ENCODE assay signal across 8 cellular contexts in genomic region chr7:141073173-141073640, GRCh38. TPM values are rescaled to one million over a fixed set of nuclear protein-coding genes. Genes with fewer than 3 reads are reported as not detected.
DNase-seq lines count a peak whose midpoint lies in the region; ATAC-seq and TF ChIP-seq lines count a peak whose summit lies in the region.

No MANE protein-coding gene starts in this region.

- TF ChIP-seq CTCF in choroid plexus epithelial cell (conservative IDR thresholded peaks at IDR 0.05; ENCODE audit: low read depth, low read length): no peak
- no peak for TF ChIP-seq CTCF in left lung (IDR thresholded peaks at IDR 0.05)

- intact Hi-C loops in activated CD4-positive, alpha-beta T cell treated with anti-CD3 and anti-CD28 coated beads for 36 hours (cut with DNase I, micrococcal nuclease): loop anchor here in 1 of 2 experiments (2.0 to 5.0 kb wide), 2 partner anchors 58 to 579 kb away; partner anchors contain the start of gene MRPS33
- intact Hi-C loops in left lung (cut with DNase I): no loop called here

- H3K36me3 Mint-ChIP-seq in activated CD4-positive, alpha-beta T cell treated with anti-CD3 and anti-CD28 coated beads for 36 hours (ENCODE audit: low read depth): no peaks in the 10 kb centered on the region
- H3K36me3 Mint-ChIP-seq in stimulated activated naive CD8-positive, alpha-beta T cell treated with anti-CD3 and anti-CD28 coated beads, Interleukin-15, Interleukin-2, amounts not matched to agents 100 ng/mL and 50 ng/mL, for 24 hours (ENCODE audit: low read depth): no peaks in the 10 kb centered on the region

- peaks cover 64 to 96% of the 10 kb centered on the region in 2 donors for H3K27me3 ChIP-seq in left lung

- H3K4me3 ChIP-seq in choroid plexus epithelial cell (ENCODE audit: low read depth, low read length): peak overlapping the region; percentile 55
- peak overlapping the region; percentile 32 to 39 for H3K4me3 ChIP-seq in left lung

- no peaks in the 10 kb centered on the region for H3K36me3 ChIP-seq in left lung

- H3K4me3 Mint-ChIP-seq in activated CD4-positive, alpha-beta T cell treated with anti-CD3 and anti-CD28 coated beads for 36 hours: peak overlapping the region; percentile 54
- peak overlapping the region; percentile 74 for H3K4me3 Mint-ChIP-seq in stimulated activated naive CD8-positive, alpha-beta T cell treated with anti-CD3 and anti-CD28 coated beads, Interleukin-15, Interleukin-2, amounts not matched to agents 100 ng/mL and 50 ng/mL, for 24 hours

- no peak overlapping the region for H3K27ac Mint-ChIP-seq in activated CD4-positive, alpha-beta T cell treated with anti-CD3 and anti-CD28 coated beads for 36 hours
- no peak overlapping the region for H3K27ac Mint-ChIP-seq in stimulated activated naive CD8-positive, alpha-beta T cell treated with anti-CD3 and anti-CD28 coated beads, Interleukin-15, Interleukin-2, amounts not matched to agents 100 ng/mL and 50 ng/mL, for 24 hours

- DNase-seq in activated CD4-positive, alpha-beta T cell treated with anti-CD3 and anti-CD28 coated beads for 36 hours: peak; percentile 45
- no peak for DNase-seq in activated CD4-positive, alpha-beta T cell treated with anti-CD3 and anti-CD28 coated beads, Interleukin-2, amount 50 U/mL, for 4 hours
- peak; percentile 70 for DNase-seq in RPMI8226
- peak; percentile 55 for DNase-seq in choroid plexus epithelial cell (ENCODE audit: low read depth)
- peak in 1 of 2 donors; percentile 78 for DNase-seq in left lung
- no peak for DNase-seq in SIG-M5 (lab: John Stamatoyannopoulos, UW)
- no peak for DNase-seq in NCI-H1436 (lab: John Stamatoyannopoulos, UW)

- peaks cover 16% of the 10 kb centered on the region for H3K4me1 Mint-ChIP-seq in activated CD4-positive, alpha-beta T cell treated with anti-CD3 and anti-CD28 coated beads for 36 hours
- H3K4me1 Mint-ChIP-seq in stimulated activated naive CD8-positive, alpha-beta T cell treated with anti-CD3 and anti-CD28 coated beads, Interleukin-15, Interleukin-2, amounts not matched to agents 100 ng/mL and 50 ng/mL, for 24 hours (ENCODE audit: low read depth): peaks cover 20% of the 10 kb centered on the region

- no peaks in the 10 kb centered on the region for H3K9me3 ChIP-seq in left lung

- POLR2A ChIA-PET in activated CD4-positive, alpha-beta T cell treated with anti-CD3 and anti-CD28 coated beads for 36 hours (lab: Charles Lee): interaction anchor here (0.6 kb wide), 1 partner anchor 635 kb away, joined by 7 read pairs; the partner anchor contains the start of gene WEE2

- H3K4me1 ChIP-seq in left lung: peaks cover 21 to 30% of the 10 kb centered on the region in 2 donors

- peaks cover 47% of the 10 kb centered on the region for H3K27me3 Mint-ChIP-seq in activated CD4-positive, alpha-beta T cell treated with anti-CD3 and anti-CD28 coated beads for 36 hours
- H3K27me3 Mint-ChIP-seq in stimulated activated naive CD8-positive, alpha-beta T cell treated with anti-CD3 and anti-CD28 coated beads, Interleukin-15, Interleukin-2, amounts not matched to agents 100 ng/mL and 50 ng/mL, for 24 hours: peaks cover 41% of the 10 kb centered on the region

- CTCF ChIA-PET in activated CD4-positive, alpha-beta T cell treated with anti-CD3 and anti-CD28 coated beads for 36 hours (lab: Charles Lee): interaction anchor here (1.1 kb wide), 1 partner anchor 627 kb away, joined by 3 read pairs; no protein-coding TSS in a partner anchor

- H3K9me3 Mint-ChIP-seq in activated CD4-positive, alpha-beta T cell treated with anti-CD3 and anti-CD28 coated beads for 36 hours (ENCODE audit: low read depth): no peaks in the 10 kb centered on the region
- H3K9me3 Mint-ChIP-seq in stimulated activated naive CD8-positive, alpha-beta T cell treated with anti-CD3 and anti-CD28 coated beads, Interleukin-15, Interleukin-2, amounts not matched to agents 100 ng/mL and 50 ng/mL, for 24 hours: no peaks in the 10 kb centered on the region

- ATAC-seq in activated CD4-positive, alpha-beta T cell treated with anti-CD3 and anti-CD28 coated beads for 36 hours: peak; percentile 63
- ATAC-seq in left lung: peak; percentile 88

- no peak overlapping the region for H3K27ac ChIP-seq in left lung

RNA-seq across cellular contexts. Expression of gene TMEM178B, which starts 0.7 kb away (rescaled TPM):
- total RNA-seq in activated CD4-positive, alpha-beta T cell treated with anti-CD3 and anti-CD28 coated beads for 36 hours: under 1 TPM; 0.23 TPM
- under 1 TPM; 0.16 to 0.93 TPM for total RNA-seq in left lung

RNA-seq across cellular contexts. Expression of gene MRPS33, which starts 58.5 kb away (rescaled TPM):
- total RNA-seq in activated CD4-positive, alpha-beta T cell treated with anti-CD3 and anti-CD28 coated beads for 36 hours: 100 to 1,000 TPM; 101 to 104 TPM
- 10 to 100 TPM; 37.7 to 48.0 TPM for total RNA-seq in left lung

Comparison
In these comparisons a context has a peak if more than half of its experiments do, and no peak if none do; other contexts are left out.
1. DNase-seq: peak in activated CD4-positive, alpha-beta T cell treated with anti-CD3 and anti-CD28 coated beads for 36 hours (single experiment), RPMI8226 (single experiment) and choroid plexus epithelial cell (single experiment); none in activated CD4-positive, alpha-beta T cell treated with anti-CD3 and anti-CD28 coated beads, Interleukin-2, amount 50 U/mL, for 4 hours (0 of 2), SIG-M5 (single experiment) and NCI-H1436 (single experiment).